In the genomic region with DNA sequence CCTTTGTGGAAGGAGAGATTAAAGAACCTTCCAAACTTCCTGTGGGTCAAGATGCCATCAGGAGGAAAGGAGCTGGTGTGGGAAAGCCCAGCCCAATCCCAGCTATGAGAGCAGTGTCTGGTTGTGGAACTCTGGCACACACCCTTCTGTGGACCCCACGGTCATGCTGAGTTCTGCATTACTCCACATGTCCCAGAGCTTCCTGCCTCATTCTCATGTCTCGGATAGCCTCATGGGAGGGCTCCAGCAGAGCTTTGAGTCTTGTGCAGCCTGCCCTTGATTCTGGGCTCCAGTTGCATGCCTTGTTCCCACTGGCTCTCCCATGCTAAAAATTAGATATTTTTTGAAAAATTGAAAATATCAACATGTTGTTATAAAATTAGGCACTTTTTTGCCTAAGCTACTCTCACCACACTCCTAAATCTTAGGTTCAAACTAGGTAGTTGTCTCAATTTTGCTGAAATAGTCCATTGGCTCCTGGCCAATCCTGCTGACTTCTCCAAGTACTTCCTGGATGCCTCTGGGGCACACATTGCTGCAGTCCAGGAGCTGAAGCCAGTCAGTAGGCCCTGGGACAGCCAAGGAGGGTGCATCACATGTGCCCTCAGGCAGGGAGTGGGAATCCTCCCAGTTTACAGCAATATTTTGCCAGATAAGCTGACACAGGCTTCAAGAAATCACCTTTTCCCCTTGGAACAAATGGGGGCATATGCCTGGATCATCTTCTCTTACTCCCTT, we compare ENCODE assay signal across 12 cellular contexts.
DNase-seq lines count a peak whose midpoint lies in the region; ATAC-seq, FAIRE-seq and TF ChIP-seq lines count a peak whose summit lies in the region.
"Had no signal": no experiment of that assay in that cellular context is flagged by ENCODE, and none has a peak within 500 bp of the region (broad histone marks: within the 10 kb centered on the region; RNA-seq: fewer than 3 reads in every experiment).

No MANE protein-coding gene starts in this region.

- H2BK12ac ChIP-seq in H9 (ENCODE audit: insufficient read length, low read depth, low read length): no peak overlapping the region

- intact Hi-C loops in K562 (cut with micrococcal nuclease) (no loop called here), left ventricle myocardium inferior (cut with micrococcal nuclease) (no loop called here)

- no peaks in the 10 kb centered on the region for H3K27me3 ChIP-seq in H9 (ENCODE audit: insufficient read depth, low read length)
- H3K27me3 ChIP-seq in K562 (ENCODE audit: control insufficient read depth in 2 of 2, insufficient read depth in 2 of 2, low read length in 2 of 2): no peaks in the 10 kb centered on the region
- no peaks in the 10 kb centered on the region for H3K27me3 ChIP-seq in left ventricle myocardium inferior (ENCODE audit: low read depth)

- H3K79me1 ChIP-seq in H9 (ENCODE audit: insufficient read depth, low read depth, low read length, poor library complexity, severe bottlenecking): no peaks in the 10 kb centered on the region

- TF ChIP-seq CTCF in AG04449 (IDR thresholded peaks at IDR 0.05; ENCODE audit: insufficient read depth, low read length, missing control alignments): no peak
- no peak for TF ChIP-seq CTCF in H9 (conservative IDR thresholded peaks at IDR 0.05)
- TF ChIP-seq CTCF in K562 (IDR thresholded peaks at IDR 0.05 in 2 of 3, conservative IDR thresholded peaks at IDR 0.05 in 1 of 3; ENCODE audit: insufficient read depth in 2 of 3, low read depth in 1 of 3, low read length in 3 of 3): no peak
- no peak for TF ChIP-seq CTCF in left ventricle myocardium inferior (IDR thresholded peaks at IDR 0.05; ENCODE audit: borderline replicate concordance)

- no peak overlapping the region for H2BK5ac ChIP-seq in H9 (ENCODE audit: insufficient read length, low read length)

- no peak for ATAC-seq in K562
- no peak for ATAC-seq in GM21576 (IDR thresholded peaks at IDR 0.05; ENCODE audit: unreplicated experiment)
- ATAC-seq: activated naive CD4-positive, alpha-beta T cell treated with anti-CD3 and anti-CD28 coated beads, Interleukin-2, amount 50 U/mL, for 72 hours had no signal

- H3K36me3 ChIP-seq in K562 (ENCODE audit: control insufficient read depth, insufficient read depth, low read length): no peaks in the 10 kb centered on the region
- no peaks in the 10 kb centered on the region for H3K36me3 ChIP-seq in left ventricle myocardium inferior

- no peak overlapping the region for H3K18ac ChIP-seq in H9 (ENCODE audit: insufficient read length, low read depth, low read length)

- H3T11ph ChIP-seq in H9 (ENCODE audit: low read length): no peak overlapping the region

- H3K4me1 ChIP-seq in H9 (ENCODE audit: insufficient read depth, low read length): no peaks in the 10 kb centered on the region
- H3K4me1 ChIP-seq in K562 (replicated peaks in 1 of 2; ENCODE audit: control insufficient read depth in 2 of 2, insufficient read depth in 2 of 2, low read length in 2 of 2): no peaks in the 10 kb centered on the region; a peak in 1 of 5 replicates
- peaks cover 71% of the 10 kb centered on the region for H3K4me1 ChIP-seq in left ventricle myocardium inferior

- no peak for TF ChIP-seq EP300 in K562 (IDR thresholded peaks at IDR 0.05; ENCODE audit: low read length)

- no peaks in the 10 kb centered on the region for H3K36me3 Mint-ChIP-seq in H9 (ENCODE audit: insufficient read depth in 1 of 3, low read depth in 3 of 3)

- no peak for TF ChIP-seq RAD21 in K562 (CRISPR knock-in tag; conservative IDR thresholded peaks at IDR 0.05 in 1 of 2, IDR thresholded peaks at IDR 0.05 in 1 of 2)

- no peak overlapping the region for H3K4me3 Mint-ChIP-seq in H9
- H3K4me3 Mint-ChIP-seq: CD14-positive monocyte had no signal

- H4K8ac ChIP-seq in H9 (replicated peaks; ENCODE audit: insufficient read length, low read depth, low read length): no peak overlapping the region

- no TSS peak for BruUV-seq in K562 (replicated peaks; lab: Mats Ljungman, UMichigan)

- no peak overlapping the region for H2BK20ac ChIP-seq in H9 (ENCODE audit: low read depth, low read length, poor library complexity, severe bottlenecking)

- no peak overlapping the region for H3K14ac ChIP-seq in H9 (ENCODE audit: insufficient read depth, low read length)

- H4K91ac ChIP-seq in H9 (ENCODE audit: insufficient read length, low read depth, low read length): no peak overlapping the region

- peak; percentile 17 for DNase-seq in AG04449 (ENCODE audit: low read depth, low spot score)
- peak; percentile 18 for DNase-seq in H9
- no peak for DNase-seq in K562 (ENCODE audit: extremely low read depth in 1 of 4, low spot score in 3 of 4)
- no peak for DNase-seq in left ventricle myocardium inferior
- DNase-seq in iPS-NIHi11 (ENCODE audit: low spot score): no peak
- DNase-seq in GF-D8 (lab: John Stamatoyannopoulos, UW): no peak
- DNase-seq in activated CD4-positive, CD25-positive, alpha-beta regulatory T cell (lab: John Stamatoyannopoulos, UW): no peak
- DNase-seq: mesendoderm, NCI-H1048 had no signal

- H3K9me3 ChIP-seq in H9 (ENCODE audit: control insufficient read depth, low read depth, low read length) (no peaks in the 10 kb centered on the region), K562 (replicated peaks; ENCODE audit: control insufficient read depth, insufficient read depth, low read depth, low read length) (no peaks in the 10 kb centered on the region), left ventricle myocardium inferior (replicated peaks) (no peaks in the 10 kb centered on the region)

- H4K20me1 ChIP-seq in H9 (ENCODE audit: control insufficient read depth, insufficient read depth, insufficient read length): no peaks in the 10 kb centered on the region
- H4K20me1 ChIP-seq in K562 (replicated peaks; ENCODE audit: control insufficient read depth, insufficient read depth, low read length): no peaks in the 10 kb centered on the region

- no CpG with 5 or more reads among the region's 2 CpGs for WGBS in H9 (ENCODE audit: extremely low coverage, insufficient read length, low lambda C conversion rate)
- 46% methylated on average over 2 of the region's 2 CpGs for WGBS in K562 (ENCODE audit: insufficient coverage, low coverage, missing lambda C conversion rate)

- no peaks in the 10 kb centered on the region for H3K9me1 ChIP-seq in K562 (ENCODE audit: control insufficient read depth, insufficient read depth, low read length)

- no peak overlapping the region for H2BK120ac ChIP-seq in H9 (ENCODE audit: low read depth, low read length, poor library complexity, severe bottlenecking)

- H2AFZ ChIP-seq in H9 (ENCODE audit: low read length) (no peak overlapping the region), K562 (ENCODE audit: low read depth, low read length) (no peak overlapping the region)

- H3K4ac ChIP-seq in H9 (ENCODE audit: low read depth, low read length): no peak overlapping the region

- no peak for FAIRE-seq in K562 (lab: Jason Lieb, UNC)

- H2BK15ac ChIP-seq in H9 (ENCODE audit: low read depth, low read length): no peak overlapping the region

- H3K23me2 ChIP-seq in H9 (ENCODE audit: insufficient read length, low read depth, low read length, poor library complexity, severe bottlenecking): no peaks in the 10 kb centered on the region

- no peak overlapping the region for H3K27ac Mint-ChIP-seq in H9
- H3K27ac Mint-ChIP-seq: CD14-positive monocyte had no signal

- in situ Hi-C loops in K562 (cut with MboI): no loop called here

- POLR2A ChIA-PET in AG04449 (lab: Yijun Ruan, JAX) (no interaction called here), K562 (lab: Yijun Ruan, JAX) (interaction anchor here (0.6 to 1.9 kb wide), 4 partner anchors 10 to 131 kb away, joined by 3 to 9 read pairs (median 3); no protein-coding TSS in a partner anchor)

- H3K79me2 ChIP-seq in H9 (ENCODE audit: insufficient read depth, low read length) (no peaks in the 10 kb centered on the region), K562 (ENCODE audit: control insufficient read depth, insufficient read depth, low read length) (no peaks in the 10 kb centered on the region)

- TF ChIP-seq POLR2A in K562 (conservative IDR thresholded peaks at IDR 0.05): no peak

- H3K9me3 Mint-ChIP-seq in H9: no peaks in the 10 kb centered on the region

- H3K4me3 ChIP-seq in AG04449 (ENCODE audit: low read depth, low read length) (no peak overlapping the region), K562 (no peak overlapping the region), left ventricle myocardium inferior (no peak overlapping the region)

- H3K4me2 ChIP-seq in H9 (ENCODE audit: insufficient read depth, insufficient read length, low read length): no peak overlapping the region
- no peak overlapping the region for H3K4me2 ChIP-seq in K562 (ENCODE audit: insufficient read depth, low read length)

- CTCF ChIA-PET in AG04449 (lab: Yijun Ruan, JAX) (interaction anchor here (1.0 to 1.4 kb wide), 2 partner anchors 11 to 71 kb away, joined by 3 to 4 read pairs; no protein-coding TSS in a partner anchor), K562 (lab: Yijun Ruan, JAX; ENCODE audit: low intra/inter-chr PET ratio) (no interaction called here)

- H4K5ac ChIP-seq in H9 (ENCODE audit: insufficient read length, low read depth, low read length): no peak overlapping the region

- H3K27ac ChIP-seq in H9 (ENCODE audit: insufficient read length, low read depth, low read length) (no peak overlapping the region), K562 (ENCODE audit: extremely low read depth, low read depth, low read length) (no peak overlapping the region), left ventricle myocardium inferior (replicated peaks) (peak overlapping the region; percentile 87)

- no peaks in the 10 kb centered on the region for H3K27me3 Mint-ChIP-seq in H9 (ENCODE audit: low read depth)

- no peak overlapping the region for H3K23ac ChIP-seq in H9 (ENCODE audit: insufficient read length, low read depth, low read length)

- H2AK5ac ChIP-seq in H9 (ENCODE audit: insufficient read length, low read length): no peak overlapping the region

- H3K4me1 Mint-ChIP-seq in H9: no peaks in the 10 kb centered on the region
- H3K4me1 Mint-ChIP-seq: CD14-positive monocyte had no signal

- H3K9ac ChIP-seq in H9 (ENCODE audit: extremely low read depth, insufficient read length, low read length) (no peak overlapping the region), K562 (ENCODE audit: insufficient read depth in 1 of 2, low read depth in 2 of 2, low read length in 2 of 2) (no peak overlapping the region; a peak in 1 of 4 replicates)

- H3K56ac ChIP-seq in H9 (ENCODE audit: insufficient read length, low read depth, low read length): no peak overlapping the region

TF ChIP-seq in K562, 482 proteins besides CTCF, POLR2A, EP300 and RAD21:
- TF ChIP-seq NFIC (IDR thresholded peaks at IDR 0.05) (peak; percentile 57), NUFIP1 (IDR thresholded peaks at IDR 0.05; ENCODE audit: partially characterized antibody) (no peak)

Comparison
In these comparisons a context has a peak if more than half of its experiments do, and no peak if none do; other contexts are left out.
1. DNase-seq: peak in AG04449 (single experiment) and H9 (single experiment); none in K562 (0 of 4), left ventricle myocardium inferior (single experiment), iPS-NIHi11 (single experiment), GF-D8 (single experiment) and activated CD4-positive, CD25-positive, alpha-beta regulatory T cell (0 of 4).